ENCODE assay signal across 1 cellular context in genomic region chr3:187069857-187070516, GRCh38.
TF ChIP-seq lines count a peak whose summit lies in the region.

No MANE protein-coding gene starts in this region.

TF ChIP-seq in K562, 482 proteins besides CTCF, POLR2A, EP300 and RAD21 (continued from another document):
- TF ChIP-seq RREB1 (CRISPR knock-in tag; IDR thresholded peaks at IDR 0.05) (no peak), HDAC1 (IDR thresholded peaks at IDR 0.05) (no peak), NFYB (IDR thresholded peaks at IDR 0.05; ENCODE audit: extremely low read depth, insufficient read length) (no peak)
